In the genomic region with DNA sequence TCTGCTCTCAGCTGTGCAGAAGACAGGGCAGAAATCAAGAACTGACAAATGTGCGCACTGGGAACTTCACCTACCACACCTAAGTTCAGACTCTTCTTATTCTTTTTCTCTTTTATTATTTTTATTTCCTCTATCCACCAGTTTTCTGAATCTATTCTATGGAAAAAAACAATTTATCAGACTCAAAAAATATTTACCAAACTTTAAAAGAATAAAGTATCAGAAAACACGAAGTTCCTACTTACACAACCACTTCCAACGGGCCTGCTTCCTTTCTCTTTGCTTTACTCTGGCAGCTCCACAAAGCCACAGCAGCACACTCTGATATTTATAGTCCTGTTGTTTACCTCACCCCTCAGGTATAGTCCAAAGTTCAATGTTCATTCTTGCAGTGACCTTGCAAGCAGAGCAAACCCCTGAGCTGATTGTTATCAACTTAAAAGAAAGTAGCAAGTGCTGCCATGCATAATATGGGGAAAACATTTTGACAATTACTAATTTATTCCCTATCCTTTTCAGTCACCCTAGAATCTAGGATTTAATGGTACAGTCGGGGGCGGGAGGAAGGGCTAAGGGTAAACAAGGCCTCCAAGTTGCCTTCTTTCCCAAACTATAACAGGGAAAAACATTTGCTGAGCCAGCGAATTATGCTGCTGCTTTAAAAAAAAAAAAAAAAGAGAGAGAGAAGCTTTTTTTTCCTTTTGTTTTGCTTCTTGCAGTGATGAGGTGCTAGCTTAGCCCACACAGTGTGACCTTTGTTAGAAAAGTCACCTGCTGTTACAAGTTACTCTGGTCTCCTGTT, we compare ENCODE assay signal across 8 cellular contexts. TPM values are rescaled to one million over a fixed set of nuclear protein-coding genes. Genes with fewer than 3 reads are reported as not detected.
A peak's percentile ranks its signal among the peaks of the same experiment; 100 is the strongest.
DNase-seq lines count a peak whose midpoint lies in the region; ATAC-seq lines count a peak whose summit lies in the region.

A gene with protein sequence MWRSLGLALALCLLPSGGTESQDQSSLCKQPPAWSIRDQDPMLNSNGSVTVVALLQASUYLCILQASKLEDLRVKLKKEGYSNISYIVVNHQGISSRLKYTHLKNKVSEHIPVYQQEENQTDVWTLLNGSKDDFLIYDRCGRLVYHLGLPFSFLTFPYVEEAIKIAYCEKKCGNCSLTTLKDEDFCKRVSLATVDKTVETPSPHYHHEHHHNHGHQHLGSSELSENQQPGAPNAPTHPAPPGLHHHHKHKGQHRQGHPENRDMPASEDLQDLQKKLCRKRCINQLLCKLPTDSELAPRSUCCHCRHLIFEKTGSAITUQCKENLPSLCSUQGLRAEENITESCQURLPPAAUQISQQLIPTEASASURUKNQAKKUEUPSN (minus strand): TSS at position 302 of the 802 bp plus-strand sequence. CDS start 3,539 bp downstream, outside the sequence.

- H3K4me1 ChIP-seq in right cardiac atrium (ENCODE audit: control insufficient read depth, insufficient read depth, low read length) (no peaks in the 10 kb centered on the region), rectal smooth muscle tissue (ENCODE audit: control insufficient read depth, insufficient read depth, low read length) (peaks cover 3% of the 10 kb centered on the region)

- no peaks in the 10 kb centered on the region for H3K27me3 Mint-ChIP-seq in activated T-cell treated with anti-CD3 and anti-CD28 coated beads, Interleukin-2, amount 50 U/mL, for 72 hours (ENCODE audit: low read depth)

- no peaks in the 10 kb centered on the region for H3K36me3 Mint-ChIP-seq in activated T-cell treated with anti-CD3 and anti-CD28 coated beads, Interleukin-2, amount 50 U/mL, for 72 hours (ENCODE audit: insufficient read depth in 2 of 2)

- H3K27me3 ChIP-seq in right cardiac atrium (ENCODE audit: control insufficient read depth, insufficient read depth) (no peaks in the 10 kb centered on the region), rectal smooth muscle tissue (ENCODE audit: control insufficient read depth, insufficient read depth, low read length) (no peaks in the 10 kb centered on the region)

- no peaks in the 10 kb centered on the region for H3K9me3 ChIP-seq in right cardiac atrium (ENCODE audit: control insufficient read depth, low read length)

- peak within 1 kb of the TSS; percentile 17 for H3K9ac ChIP-seq in rectal smooth muscle tissue (ENCODE audit: low read length)

- no peaks in the 10 kb centered on the region for H3K36me3 ChIP-seq in rectal smooth muscle tissue (ENCODE audit: control insufficient read depth, insufficient read depth, low read length)

- peak within 1 kb of the TSS; percentile 88 for H3K27ac ChIP-seq in right cardiac atrium (ENCODE audit: low read length)
- peak within 1 kb of the TSS; percentile 67 for H3K27ac ChIP-seq in rectal smooth muscle tissue (ENCODE audit: low read depth, low read length)

- ATAC-seq in right cardiac atrium (peak; percentile 96 to 97), HG03378 (IDR thresholded peaks at IDR 0.05; ENCODE audit: unreplicated experiment) (no peak), GM18868 (IDR thresholded peaks at IDR 0.05; ENCODE audit: unreplicated experiment) (no peak)
- ATAC-seq in activated T-cell treated with anti-CD3 and anti-CD28 coated beads, Interleukin-2, amount 50 U/mL, for 72 hours (replicated peaks in 1 of 2): no peak

- peak within 1 kb of the TSS; percentile 100 for H3K4me3 ChIP-seq in right cardiac atrium (ENCODE audit: low read length)
- H3K4me3 ChIP-seq in rectal smooth muscle tissue (ENCODE audit: low read length): peak within 1 kb of the TSS; percentile 73

- no peak within 1 kb of the TSS for H3K27ac Mint-ChIP-seq in activated T-cell treated with anti-CD3 and anti-CD28 coated beads, Interleukin-2, amount 50 U/mL, for 72 hours

- DNase-seq in HuH-7 (ENCODE audit: low spot score): peak; percentile 81
- DNase-seq in anterior cingulate cortex (lab: John Stamatoyannopoulos, UW): peak in 39 of 58 donors; percentile 2 to 81 (median 36)
- DNase-seq in right cardiac atrium: peak; percentile 43 to 76 (median 65)
- DNase-seq in activated T-cell treated with anti-CD3 and anti-CD28 coated beads, Interleukin-2, amount 50 U/mL, for 72 hours: no peak
- no peak for DNase-seq in stimulated activated CD4-positive, alpha-beta T cell treated with anti-CD3 and anti-CD28 coated beads, Interleukin-4, amount 100 ng/mL, for 4 hours

- peaks cover 6% of the 10 kb centered on the region for H3K4me1 Mint-ChIP-seq in activated T-cell treated with anti-CD3 and anti-CD28 coated beads, Interleukin-2, amount 50 U/mL, for 72 hours (ENCODE audit: low read depth)

- no peaks in the 10 kb centered on the region for H3K9me3 Mint-ChIP-seq in activated T-cell treated with anti-CD3 and anti-CD28 coated beads, Interleukin-2, amount 50 U/mL, for 72 hours

- intact Hi-C loops in right cardiac atrium (cut with DNase I): loop anchor here in 1 of 4 donors (5.0 kb wide), 1 partner anchor 81 kb away; no protein-coding TSS in a partner anchor

- WGBS in right cardiac atrium: 11% methylated on average over 6 of the region's 6 CpGs

- H3K4me3 Mint-ChIP-seq in activated T-cell treated with anti-CD3 and anti-CD28 coated beads, Interleukin-2, amount 50 U/mL, for 72 hours: no peak within 1 kb of the TSS

RNA-seq across cellular contexts. Expression of the gene that starts here (rescaled TPM):
- total RNA-seq in right cardiac atrium: 100 to 1,000 TPM; 178 to 260 (median 222) TPM
- 78.8 TPM for polyA plus RNA-seq in right cardiac atrium
- under 1 TPM; 0.16 to 0.34 TPM for total RNA-seq in activated T-cell treated with anti-CD3 and anti-CD28 coated beads, Interleukin-2, amount 50 U/mL, for 72 hours

Comparison
In these comparisons a context has a peak if more than half of its experiments do, and no peak if none do; other contexts are left out.
1. RNA of the gene that starts here (total RNA-seq): 178 to 260 TPM in right cardiac atrium; 0.16 to 0.34 TPM in activated T-cell treated with anti-CD3 and anti-CD28 coated beads, Interleukin-2, amount 50 U/mL, for 72 hours; every median in the first group is over 100 times any median in the second.
2. DNase-seq: peak in HuH-7 (single experiment), anterior cingulate cortex (39 of 58) and right cardiac atrium (3 of 3); none in activated T-cell treated with anti-CD3 and anti-CD28 coated beads, Interleukin-2, amount 50 U/mL, for 72 hours (0 of 2) and stimulated activated CD4-positive, alpha-beta T cell treated with anti-CD3 and anti-CD28 coated beads, Interleukin-4, amount 100 ng/mL, for 4 hours (0 of 2).
3. ATAC-seq: peak in right cardiac atrium (2 of 2); none in activated T-cell treated with anti-CD3 and anti-CD28 coated beads, Interleukin-2, amount 50 U/mL, for 72 hours (0 of 2), HG03378 (single experiment) and GM18868 (single experiment).